ENCODE assay signal across 35 cellular contexts in genomic region chr4:32129967-32130366, GRCh38.
"Had no signal": no experiment of that assay in that cellular context is flagged by ENCODE, and none has a peak within 500 bp of the region (broad histone marks: within the 10 kb centered on the region; RNA-seq: fewer than 3 reads in every experiment).

No MANE protein-coding gene starts in this region.

- DNase-seq: Karpas-422, Kasumi-1, KG1, MG63, MM.1S, MV-4-11, NCI-H1048, NCI-H1092, NCI-H1092 treated with DMSO at 0.1 percent for 48 hours, NCI-H1105, NCI-H1105 treated with DMSO at 0.1 percent for 48 hours, NCI-H1417, NCI-H1417 treated with DMSO at 0.1 percent for 48 hours, NCI-H1436, NCI-H1436 treated with DMSO at 0.1 percent for 48 hours, NCI-H146, NCI-H1694, NCI-H1694 treated with DMSO at 0.1 percent for 48 hours, NCI-H187, NCI-H187 treated with DMSO at 0.1 percent for 48 hours, NCI-H1930, NCI-H2029, NCI-H2029 treated with DMSO at 0.1 percent for 48 hours, NCI-H2081, NCI-H2081 treated with DMSO at 0.1 percent for 48 hours, NCI-H2107, NCI-H2171, NCI-H2171 treated with DMSO at 0.1 percent for 48 hours, NCI-H2227 treated with DMSO at 0.1 percent for 48 hours, NCI-H226, NCI-H345, NCI-H446, NCI-H446 treated with DMSO at 0.1 percent for 48 hours, NCI-H510A had no signal

- H3K4me3 ChIP-seq: MG63 had no signal

- H3K27ac ChIP-seq: KMS-11 had no signal

- H3K27me3 ChIP-seq: MG63 had no signal

- H3K9ac ChIP-seq: KMS-11 had no signal

- H3K4me2 ChIP-seq: KMS-11 had no signal

- H3K9me3 ChIP-seq: MG63 had no signal

- H3K36me3 ChIP-seq: MG63 had no signal
